Comparison of ENCODE assay signal across 9 cellular contexts in the genomic region with DNA sequence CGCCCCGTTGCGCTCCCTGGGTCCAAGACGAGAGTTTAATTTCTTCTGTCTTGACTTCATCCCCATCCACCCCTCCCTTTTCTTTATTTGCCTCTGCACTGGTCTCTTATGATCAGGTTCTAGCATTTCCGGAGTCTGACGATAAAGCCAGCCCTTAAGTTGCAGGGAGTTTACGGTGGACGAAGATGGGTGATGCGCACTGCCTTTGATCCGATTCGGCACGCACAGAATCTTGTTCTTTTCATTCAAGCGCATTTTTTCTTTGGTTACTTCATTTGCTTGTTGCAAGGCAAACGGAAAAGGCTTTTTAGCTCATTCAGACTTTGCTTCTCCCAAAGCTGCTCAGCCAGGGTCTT. TPM values are rescaled to one million over a fixed set of nuclear protein-coding genes. Genes with fewer than 3 reads are reported as not detected.
DNase-seq lines count a peak whose midpoint lies in the region; ATAC-seq and TF ChIP-seq lines count a peak whose summit lies in the region.
"Had no signal": no experiment of that assay in that cellular context is flagged by ENCODE, and none has a peak within 500 bp of the region (broad histone marks: within the 10 kb centered on the region; RNA-seq: fewer than 3 reads in every experiment).

No MANE protein-coding gene starts in this region.

- intact Hi-C loops in colonic mucosa (cut with DNase I) = no loop called here

- no peak for TF ChIP-seq CTCF in colonic mucosa (IDR thresholded peaks at IDR 0.05)
- TF ChIP-seq CTCF in neural crest cell (conservative IDR thresholded peaks at IDR 0.05) = no peak

- peaks cover 0 to 4% (median 2%) of the 10 kb centered on the region in 5 donors for H3K9me3 Mint-ChIP-seq in CD8-positive, alpha-beta memory T cell
- no peaks in the 10 kb centered on the region for H3K9me3 Mint-ChIP-seq in neural crest cell

- H3K27ac Mint-ChIP-seq in CD8-positive, alpha-beta memory T cell = no peak overlapping the region
- no peak overlapping the region for H3K27ac Mint-ChIP-seq in neural crest cell (ENCODE audit: unreplicated experiment)

- CTCF ChIA-PET in CD8-positive, alpha-beta memory T cell (lab: Charles Lee) = no interaction called here

- no peaks in the 10 kb centered on the region for H3K36me3 ChIP-seq in CD8-positive, alpha-beta memory T cell (ENCODE audit: insufficient read depth, low read length)
- no peaks in the 10 kb centered on the region for H3K36me3 ChIP-seq in HUES64 (ENCODE audit: insufficient read depth, low read length)
- no peaks in the 10 kb centered on the region for H3K36me3 ChIP-seq in colonic mucosa

- H3K27ac ChIP-seq in CD8-positive, alpha-beta memory T cell (ENCODE audit: low read depth, low read length) = no peak overlapping the region
- H3K27ac ChIP-seq in HUES64 (ENCODE audit: low read depth, low read length) (no peak overlapping the region), colonic mucosa (no peak overlapping the region)

- peak overlapping the region in 6 of 7 donors; percentile 53 to 86 (median 58) for H3K4me3 Mint-ChIP-seq in CD8-positive, alpha-beta memory T cell
- H3K4me3 Mint-ChIP-seq in neural crest cell = peak overlapping the region; percentile 88

- H3K27me3 Mint-ChIP-seq in CD8-positive, alpha-beta memory T cell = peaks cover 42 to 72% of the 10 kb centered on the region in 2 donors
- H3K27me3 Mint-ChIP-seq in neural crest cell (ENCODE audit: low read depth) = peaks cover 78% of the 10 kb centered on the region

- 0 out of 2 replicates have a peak overlapping the region, but pooled peaks have one; percentile 23 for H3K9ac ChIP-seq in HUES64 (ENCODE audit: low read depth, low read length)
- no peak overlapping the region for H3K9ac ChIP-seq in colonic mucosa (ENCODE audit: low read depth in 2 of 2, low read length in 2 of 2)

- POLR2A ChIA-PET in CD8-positive, alpha-beta memory T cell (lab: Charles Lee) = no interaction called here

- no peak for ATAC-seq in GM18907 (IDR thresholded peaks at IDR 0.05; ENCODE audit: unreplicated experiment)
- ATAC-seq: activated CD4-positive, CD25-positive, alpha-beta regulatory T cell treated with anti-CD3 and anti-CD28 coated beads, Interleukin-2, amount 50 U/mL, for 24 hours had no signal

- H3K4me1 Mint-ChIP-seq in CD8-positive, alpha-beta memory T cell = peaks cover 12 to 14% (median 13%) of the 10 kb centered on the region in 3 donors
- peaks cover 13% of the 10 kb centered on the region for H3K4me1 Mint-ChIP-seq in neural crest cell

- whole genome bisulfite sequencing in HUES64 = 2% methylated on average over 14 of the region's 14 CpGs

- peaks cover 17% of the 10 kb centered on the region for H3K27me3 ChIP-seq in CD8-positive, alpha-beta memory T cell (ENCODE audit: insufficient read depth, low read length, poor library complexity, severe bottlenecking)
- H3K27me3 ChIP-seq in HUES64 (ENCODE audit: insufficient read depth, low read length) = peaks cover 54% of the 10 kb centered on the region
- H3K27me3 ChIP-seq in colonic mucosa = peaks cover 41% of the 10 kb centered on the region

- no peaks in the 10 kb centered on the region for H3K9me3 ChIP-seq in CD8-positive, alpha-beta memory T cell (ENCODE audit: low read length)
- H3K9me3 ChIP-seq in HUES64 (ENCODE audit: insufficient read depth, low read depth, low read length) = no peaks in the 10 kb centered on the region
- no peaks in the 10 kb centered on the region for H3K9me3 ChIP-seq in colonic mucosa

- peaks cover 0 to 3% (median 0%) of the 10 kb centered on the region in 3 donors for H3K36me3 Mint-ChIP-seq in CD8-positive, alpha-beta memory T cell
- no peaks in the 10 kb centered on the region for H3K36me3 Mint-ChIP-seq in neural crest cell (ENCODE audit: low read depth)

- no peak overlapping the region for H3K4me3 ChIP-seq in CD8-positive, alpha-beta memory T cell (ENCODE audit: low read length)
- H3K4me3 ChIP-seq in HUES64 (ENCODE audit: low read length) (peak overlapping the region; percentile 80), colonic mucosa (peak overlapping the region; percentile 63)

- no peaks in the 10 kb centered on the region for H3K4me1 ChIP-seq in CD8-positive, alpha-beta memory T cell (ENCODE audit: insufficient read depth, low read length)
- H3K4me1 ChIP-seq in HUES64 (ENCODE audit: insufficient read depth, low read length) = peaks cover 32% of the 10 kb centered on the region
- H3K4me1 ChIP-seq in colonic mucosa = peaks cover 11% of the 10 kb centered on the region

- DNase-seq in CD8-positive, alpha-beta memory T cell = no peak
- DNase-seq in colonic mucosa (no peak), neural crest cell (ENCODE audit: low read depth, low spot score) (no peak), MV-4-11 (lab: John Stamatoyannopoulos, UW) (no peak), putamen (ENCODE audit: low spot score) (no peak), COLO668 (lab: John Stamatoyannopoulos, UW; ENCODE audit: unreplicated experiment) (no peak)

RNA-seq across cellular contexts. Expression of a gene that starts 0.5 kb away (rescaled TPM):
- under 1 TPM; 0.51 to 0.55 TPM for total RNA-seq in CD8-positive, alpha-beta memory T cell
- polyA plus RNA-seq in CD8-positive, alpha-beta memory T cell = 0.92 TPM
- polyA plus RNA-seq in HUES64 (2013, experiment 1 of 2) = 1.4 TPM
- 1.1 TPM for polyA plus RNA-seq in HUES64 (2013, experiment 2 of 2)
- 10 to 100 TPM in 1 of 2 donors, 1 to 10 TPM in 1; 2.8 to 10.3 TPM for total RNA-seq in colonic mucosa
- total RNA-seq in neural crest cell = 1.7 and 1.8 TPM in 2 replicates
